Comparison of ENCODE assay signal across 13 cellular contexts in the genomic region with DNA sequence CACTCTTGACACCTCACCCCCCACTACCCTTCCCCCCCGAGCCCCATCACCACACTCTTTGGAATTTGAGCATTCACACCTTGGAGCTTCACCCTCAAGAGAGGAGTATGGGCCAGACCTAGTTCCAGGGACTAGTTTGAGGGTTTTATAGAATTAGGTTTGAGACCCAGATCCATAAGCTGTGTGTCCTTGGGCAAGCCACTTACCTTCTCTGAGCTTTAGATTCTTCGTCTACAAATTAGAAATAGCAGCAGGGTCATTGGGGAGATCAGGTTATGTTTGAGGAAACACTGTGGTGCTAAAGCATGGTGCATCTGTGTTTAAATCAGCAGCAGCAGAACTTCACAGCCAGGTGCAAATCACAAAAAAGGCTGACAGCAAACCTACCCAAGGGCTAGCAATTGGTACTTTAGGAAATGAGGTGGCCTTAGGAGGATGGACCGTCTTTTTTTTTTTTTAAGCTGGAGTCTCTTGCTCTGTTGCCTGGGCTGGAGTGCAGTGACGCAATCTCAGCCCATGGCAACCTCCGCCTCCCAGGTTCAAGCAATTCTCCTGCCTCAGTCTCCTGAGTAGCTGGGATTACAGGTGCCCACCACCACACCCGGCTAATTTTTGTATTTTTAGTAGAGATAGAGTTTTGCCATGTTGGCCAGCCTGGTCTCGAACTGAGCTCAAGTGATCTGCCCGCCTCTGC.
A peak's percentile ranks its signal among the peaks of the same experiment; 100 is the strongest.
DNase-seq lines count a peak whose midpoint lies in the region; ATAC-seq, FAIRE-seq and TF ChIP-seq lines count a peak whose summit lies in the region.
"Had no signal": no experiment of that assay in that cellular context is flagged by ENCODE, and none has a peak within 500 bp of the region (broad histone marks: within the 10 kb centered on the region; RNA-seq: fewer than 3 reads in every experiment).

No MANE protein-coding gene starts in this region.

- no peaks in the 10 kb centered on the region for H3K27me3 Mint-ChIP-seq in Caco-2 (ENCODE audit: insufficient read depth, unreplicated experiment)
- H3K27me3 Mint-ChIP-seq in activated T-helper 17 cell treated with anti-CD3 and anti-CD28 coated beads, Interleukin-2, amount 50 U/mL, for 72 hours, result no peaks in the 10 kb centered on the region
- H3K27me3 Mint-ChIP-seq in naive thymus-derived CD4-positive, alpha-beta T cell, result no peaks in the 10 kb centered on the region

- H3K9me3 ChIP-seq in A549 (no peaks in the 10 kb centered on the region), Caco-2 (no peaks in the 10 kb centered on the region)
- no peaks in the 10 kb centered on the region for H3K9me3 ChIP-seq in naive thymus-derived CD4-positive, alpha-beta T cell (ENCODE audit: control insufficient read depth in 2 of 3, low read length in 3 of 3)

- H3K4me2 ChIP-seq in A549, result no peak overlapping the region

- no peak for TF ChIP-seq CTCF in A549 (IDR thresholded peaks at IDR 0.05)
- TF ChIP-seq CTCF in Caco-2 (IDR thresholded peaks at IDR 0.05; ENCODE audit: insufficient read depth in 1 of 2, low read depth in 1 of 2, low read length in 1 of 2, severe bottlenecking in 1 of 2, unreplicated experiment in 1 of 2), result no peak

- H3K4me3 Mint-ChIP-seq in Caco-2 (ENCODE audit: unreplicated experiment), result no peak overlapping the region
- peak overlapping the region; percentile 68 for H3K4me3 Mint-ChIP-seq in activated T-helper 17 cell treated with anti-CD3 and anti-CD28 coated beads, Interleukin-2, amount 50 U/mL, for 72 hours
- peak overlapping the region; percentile 67 to 91 (median 75) for H3K4me3 Mint-ChIP-seq in naive thymus-derived CD4-positive, alpha-beta T cell
- H3K4me3 Mint-ChIP-seq: activated B cell treated with CpG ODN at 0.5 μM for 24 hours had no signal

- WGBS in A549 (ENCODE audit: missing lambda C conversion rate), result 82% methylated on average over 8 of the region's 8 CpGs

- no peak for FAIRE-seq in A549 (lab: Jason Lieb, UNC)
- FAIRE-seq: frontal cortex had no signal

- DNase-seq in A549 (ENCODE audit: low read depth in 1 of 2, low spot score in 1 of 2), result no peak
- DNase-seq in Caco-2, result no peak
- DNase-seq in naive thymus-derived CD4-positive, alpha-beta T cell, result no peak
- no peak for DNase-seq in HuH-7.5 (ENCODE audit: low spot score)
- DNase-seq in germinal center (ENCODE audit: low spot score), result no peak
- DNase-seq in 8988T, result no peak
- DNase-seq in activated CD8-positive, alpha-beta memory T cell treated with anti-CD3 and anti-CD28 coated beads, Interleukin-2, amount 50 U/mL, for 48 hours, result no peak
- DNase-seq: activated B cell treated with CpG ODN at 0.5 μM for 24 hours, NCI-H1048, NCI-H524 treated with DMSO at 0.1 percent for 48 hours, SHP77 treated with DMSO at 0.1 percent for 48 hours had no signal

- BruUV-seq in Caco-2 (replicated peaks; lab: Mats Ljungman, UMichigan), result no TSS peak

- TF ChIP-seq POLR2A in A549 (IDR thresholded peaks at IDR 0.05; ENCODE audit: low read length), result no peak

- CTCF ChIA-PET in A549 (lab: Yijun Ruan, JAX) (interaction anchor here (1.1 to 3.9 kb wide), 8 partner anchors 9 to 167 kb away, joined by 3 to 37 read pairs (median 4); no protein-coding TSS in a partner anchor), Caco-2 (lab: Charles Lee) (no interaction called here)
- CTCF ChIA-PET in naive thymus-derived CD4-positive, alpha-beta T cell (lab: Charles Lee), result interaction anchor here (0.5 to 4.3 kb wide), 9 partner anchors 11 to 665 kb away, joined by 3 to 38 read pairs (median 3); no protein-coding TSS in a partner anchor

- TF ChIP-seq RAD21 in A549 (conservative IDR thresholded peaks at IDR 0.05 in 1 of 2, IDR thresholded peaks at IDR 0.05 in 1 of 2), result no peak

- ATAC-seq in A549, result no peak
- no peak for ATAC-seq in activated T-helper 17 cell treated with anti-CD3 and anti-CD28 coated beads, Interleukin-2, amount 50 U/mL, for 72 hours (replicated peaks)
- ATAC-seq in naive thymus-derived CD4-positive, alpha-beta T cell, result no peak

- peaks cover 41% of the 10 kb centered on the region for H3K4me1 Mint-ChIP-seq in Caco-2 (ENCODE audit: low read depth, unreplicated experiment)
- peaks cover 43% of the 10 kb centered on the region for H3K4me1 Mint-ChIP-seq in activated T-helper 17 cell treated with anti-CD3 and anti-CD28 coated beads, Interleukin-2, amount 50 U/mL, for 72 hours
- H3K4me1 Mint-ChIP-seq in naive thymus-derived CD4-positive, alpha-beta T cell, result peaks cover 33 to 57% (median 47%) of the 10 kb centered on the region in 7 donors

- H3K4me3 ChIP-seq in A549 (no peak overlapping the region), Caco-2 (ENCODE audit: low read depth, low read length) (no peak overlapping the region)
- H3K4me3 ChIP-seq in naive thymus-derived CD4-positive, alpha-beta T cell (ENCODE audit: low read length), result no peak overlapping the region

- POLR2A ChIA-PET in A549 (lab: Yijun Ruan, JAX), result no interaction called here
- POLR2A ChIA-PET in Caco-2 (lab: Charles Lee), result no interaction called here
- POLR2A ChIA-PET in naive thymus-derived CD4-positive, alpha-beta T cell (lab: Charles Lee), result interaction anchor here (0.7 to 2.9 kb wide), 6 partner anchors 11 to 84 kb away, joined by 3 to 17 read pairs (median 5); no protein-coding TSS in a partner anchor

- H3K27ac Mint-ChIP-seq in Caco-2 (ENCODE audit: unreplicated experiment), result peak overlapping the region; percentile 81
- H3K27ac Mint-ChIP-seq in activated T-helper 17 cell treated with anti-CD3 and anti-CD28 coated beads, Interleukin-2, amount 50 U/mL, for 72 hours, result peak overlapping the region; percentile 85
- peak overlapping the region; percentile 87 to 97 (median 91) for H3K27ac Mint-ChIP-seq in naive thymus-derived CD4-positive, alpha-beta T cell
- H3K27ac Mint-ChIP-seq: activated B cell treated with CpG ODN at 0.5 μM for 24 hours had no signal

- intact Hi-C loops in Caco-2 (cut with micrococcal nuclease; ENCODE audit: unreplicated experiment), result no loop called here
- intact Hi-C loops in naive thymus-derived CD4-positive, alpha-beta T cell (cut with micrococcal nuclease), result no loop called here

- H3K36me3 Mint-ChIP-seq in Caco-2 (ENCODE audit: insufficient read depth, unreplicated experiment), result peaks cover 100% of the 10 kb centered on the region
- H3K36me3 Mint-ChIP-seq in activated T-helper 17 cell treated with anti-CD3 and anti-CD28 coated beads, Interleukin-2, amount 50 U/mL, for 72 hours (ENCODE audit: low read depth), result peaks cover 97% of the 10 kb centered on the region
- peaks cover 0 to 62% (median 7%) of the 10 kb centered on the region in 5 donors for H3K36me3 Mint-ChIP-seq in naive thymus-derived CD4-positive, alpha-beta T cell

- no peaks in the 10 kb centered on the region for H3K27me3 ChIP-seq in Caco-2 (replicated peaks; ENCODE audit: control insufficient read depth, insufficient read depth, low read length)
- no peaks in the 10 kb centered on the region for H3K27me3 ChIP-seq in naive thymus-derived CD4-positive, alpha-beta T cell (ENCODE audit: control insufficient read depth in 2 of 2, insufficient read depth in 2 of 2, low read length in 2 of 2)

- H3K4me1 ChIP-seq in A549 (peaks cover 14% of the 10 kb centered on the region), Caco-2 (peaks cover 55% of the 10 kb centered on the region)
- peaks cover 36 to 41% of the 10 kb centered on the region in 2 donors for H3K4me1 ChIP-seq in naive thymus-derived CD4-positive, alpha-beta T cell (ENCODE audit: control insufficient read depth in 2 of 2, insufficient read depth in 2 of 2, low read length in 2 of 2)

- H3K27ac ChIP-seq in A549, result no peak overlapping the region
- peak overlapping the region; percentile 54 for H3K27ac ChIP-seq in naive thymus-derived CD4-positive, alpha-beta T cell (ENCODE audit: low read depth, low read length)

- peaks cover 13% of the 10 kb centered on the region for H3K36me3 ChIP-seq in Caco-2 (ENCODE audit: control insufficient read depth, insufficient read depth, low read length)
- H3K36me3 ChIP-seq in naive thymus-derived CD4-positive, alpha-beta T cell (ENCODE audit: control insufficient read depth in 2 of 3, insufficient read depth in 3 of 3, low read length in 3 of 3), result peaks cover 0 to 5% (median 0%) of the 10 kb centered on the region in 3 experiments

- no peak for TF ChIP-seq EP300 in A549 (IDR thresholded peaks at IDR 0.05)

- no peaks in the 10 kb centered on the region for H3K9me3 Mint-ChIP-seq in Caco-2 (ENCODE audit: unreplicated experiment)
- H3K9me3 Mint-ChIP-seq in activated T-helper 17 cell treated with anti-CD3 and anti-CD28 coated beads, Interleukin-2, amount 50 U/mL, for 72 hours, result no peaks in the 10 kb centered on the region
- no peaks in the 10 kb centered on the region for H3K9me3 Mint-ChIP-seq in naive thymus-derived CD4-positive, alpha-beta T cell
- H3K9me3 Mint-ChIP-seq: activated B cell treated with CpG ODN at 0.5 μM for 24 hours had no signal

TF ChIP-seq in A549, 52 proteins besides CTCF, POLR2A, EP300 and RAD21:
- no peak for TF ChIP-seq JUNB (IDR thresholded peaks at IDR 0.05)
- TF ChIP-seq KDM5A (IDR thresholded peaks at IDR 0.05), result no peak
- peak; percentile 25 for TF ChIP-seq ZFP36 (IDR thresholded peaks at IDR 0.05; ENCODE audit: borderline replicate concordance, partially characterized antibody)
- no peak for TF ChIP-seq RARB (CRISPR knock-in tag; IDR thresholded peaks at IDR 0.05)
- no peak for TF ChIP-seq ESRRA (IDR thresholded peaks at IDR 0.05; ENCODE audit: borderline replicate concordance, low read length)
- TF ChIP-seq ZNF302 (CRISPR knock-in tag; IDR thresholded peaks at IDR 0.05), result no peak
- TF ChIP-seq PHF8 (IDR thresholded peaks at IDR 0.05; ENCODE audit: borderline replicate concordance, low read depth), result no peak
